Comparison of ENCODE assay signal across 15 cellular contexts in the genomic region with DNA sequence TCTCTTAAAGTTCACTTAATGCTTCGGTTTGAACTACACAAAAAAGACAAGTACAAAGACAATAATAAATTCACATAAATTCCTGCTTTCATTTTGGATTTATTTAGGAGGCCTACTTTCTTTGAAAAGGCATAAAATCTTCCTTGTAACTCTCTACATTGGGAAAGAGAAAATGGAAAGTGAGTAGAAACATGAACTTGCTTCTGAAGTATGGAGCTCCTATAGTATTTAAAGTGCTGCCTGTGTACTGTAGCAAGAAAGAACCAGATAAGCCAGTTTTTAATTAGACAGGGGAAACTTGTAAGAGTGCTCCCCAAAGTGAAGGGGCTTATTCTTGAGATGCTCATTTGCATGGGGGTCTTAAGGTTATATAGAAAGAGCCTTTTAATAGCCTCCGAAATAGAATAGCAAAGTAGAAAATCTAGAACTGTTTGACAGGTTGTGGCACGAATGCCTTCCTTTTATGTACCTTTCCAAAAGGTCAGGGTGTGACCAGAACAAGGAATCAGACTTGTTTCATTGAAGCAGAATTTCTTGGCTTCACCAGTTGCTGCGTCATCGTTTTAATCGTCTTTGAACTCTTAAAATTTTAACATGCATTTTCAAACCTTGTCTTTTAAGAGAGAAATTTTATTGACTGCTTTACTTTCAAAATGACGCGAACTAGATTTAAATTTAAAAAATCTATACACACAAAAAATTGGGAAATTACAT. TPM values are rescaled to one million over a fixed set of nuclear protein-coding genes. Genes with fewer than 3 reads are reported as not detected.
DNase-seq lines count a peak whose midpoint lies in the region; ATAC-seq, FAIRE-seq and TF ChIP-seq lines count a peak whose summit lies in the region.
"Had no signal": no experiment of that assay in that cellular context is flagged by ENCODE, and none has a peak within 500 bp of the region (broad histone marks: within the 10 kb centered on the region; RNA-seq: fewer than 3 reads in every experiment).

No MANE protein-coding gene starts in this region.

- TF ChIP-seq EP300 in A549 (IDR thresholded peaks at IDR 0.05) (no peak), K562 (IDR thresholded peaks at IDR 0.05; ENCODE audit: low read length) (no peak)

- DNase-seq in A549 (ENCODE audit: low read depth in 1 of 2, low spot score in 1 of 2) (no peak), K562 (ENCODE audit: extremely low read depth in 1 of 4, low spot score in 3 of 4) (no peak), prostate gland (ENCODE audit: low spot score) (peak; percentile 77), GM23338 (ENCODE audit: low spot score) (no peak), AG20443 (ENCODE audit: low spot score) (no peak), HUDEP-2 (lab: John Stamatoyannopoulos, UW; ENCODE audit: unreplicated experiment in 76 of 76) (no peak)
- DNase-seq in effector CD4-positive, alpha-beta T cell: no peak
- DNase-seq: Karpas-422, NCI-H1417, NCI-H1930, NCI-H510A, Peyer's patch, SHP77 treated with DMSO at 0.1 percent for 48 hours had no signal

- no peaks in the 10 kb centered on the region for H3K9me1 ChIP-seq in K562 (ENCODE audit: control insufficient read depth, insufficient read depth, low read length)

- CTCF ChIA-PET in A549 (lab: Yijun Ruan, JAX): interaction anchor here (0.8 to 1.1 kb wide), 3 partner anchors 10 to 246 kb away, joined by 3 read pairs; no protein-coding TSS in a partner anchor
- CTCF ChIA-PET in K562 (lab: Yijun Ruan, JAX; ENCODE audit: low intra/inter-chr PET ratio): no interaction called here

- FAIRE-seq in A549 (lab: Jason Lieb, UNC) (no peak), K562 (lab: Jason Lieb, UNC) (no peak)

- no peaks in the 10 kb centered on the region for H3K4me1 ChIP-seq in A549
- no peaks in the 10 kb centered on the region for H3K4me1 ChIP-seq in K562 (replicated peaks in 1 of 2; ENCODE audit: control insufficient read depth in 2 of 2, insufficient read depth in 2 of 2, low read length in 2 of 2)
- no peaks in the 10 kb centered on the region for H3K4me1 ChIP-seq in prostate gland (replicated peaks)
- no peaks in the 10 kb centered on the region for H3K4me1 ChIP-seq in GM23338 (ENCODE audit: insufficient read depth)

- no peak for TF ChIP-seq RAD21 in A549 (conservative IDR thresholded peaks at IDR 0.05 in 1 of 2, IDR thresholded peaks at IDR 0.05 in 1 of 2)
- TF ChIP-seq RAD21 in K562 (CRISPR knock-in tag; conservative IDR thresholded peaks at IDR 0.05 in 1 of 2, IDR thresholded peaks at IDR 0.05 in 1 of 2): no peak

- H3K79me2 ChIP-seq in K562 (ENCODE audit: control insufficient read depth, insufficient read depth, low read length) (peaks cover 23% of the 10 kb centered on the region; the same call in 2 of the 3 replicates), GM23338 (replicated peaks; ENCODE audit: insufficient read depth) (peaks cover 93% of the 10 kb centered on the region)

- H3K36me3 ChIP-seq in K562 (ENCODE audit: control insufficient read depth, insufficient read depth, low read length) (peaks cover 8% of the 10 kb centered on the region; the same call in 2 of the 3 replicates), prostate gland (no peaks in the 10 kb centered on the region), GM23338 (ENCODE audit: insufficient read depth) (0 out of 2 replicates have a peak, but pooled peaks cover 4% of the 10 kb centered on the region)
- H3K36me3 ChIP-seq: Peyer's patch had no signal

- in situ Hi-C loops in K562 (cut with MboI): no loop called here

- no peak overlapping the region for H3K27ac ChIP-seq in A549
- no peak overlapping the region for H3K27ac ChIP-seq in K562 (ENCODE audit: extremely low read depth, low read depth, low read length)
- peak overlapping the region; percentile 75 to 83 for H3K27ac ChIP-seq in prostate gland
- H3K27ac ChIP-seq in GM23338 (ENCODE audit: low read depth): no peak overlapping the region
- H3K27ac ChIP-seq: Peyer's patch had no signal

- no peaks in the 10 kb centered on the region for H3K27me3 ChIP-seq in K562 (ENCODE audit: control insufficient read depth in 2 of 2, insufficient read depth in 2 of 2, low read length in 2 of 2)
- H3K27me3 ChIP-seq in prostate gland (replicated peaks; ENCODE audit: insufficient read depth): no peaks in the 10 kb centered on the region
- H3K27me3 ChIP-seq in GM23338 (ENCODE audit: insufficient read depth): no peaks in the 10 kb centered on the region
- H3K27me3 ChIP-seq: Peyer's patch had no signal

- H3K4me3 ChIP-seq in A549 (no peak overlapping the region), K562 (no peak overlapping the region), prostate gland (peak overlapping the region in 1 of 2 donors; percentile 4), GM23338 (no peak overlapping the region)
- H3K4me3 ChIP-seq: Peyer's patch had no signal

- H3K9me3 ChIP-seq in A549: no peaks in the 10 kb centered on the region
- no peaks in the 10 kb centered on the region for H3K9me3 ChIP-seq in K562 (replicated peaks; ENCODE audit: control insufficient read depth, insufficient read depth, low read depth, low read length)
- H3K9me3 ChIP-seq in prostate gland: no peaks in the 10 kb centered on the region
- H3K9me3 ChIP-seq: Peyer's patch had no signal

- intact Hi-C loops in K562 (cut with micrococcal nuclease) (no loop called here), prostate gland (cut with DNase I) (no loop called here)

- H3F3A ChIP-seq in GM23338 (replicated peaks; ENCODE audit: low read depth): no peaks in the 10 kb centered on the region

- no peak for TF ChIP-seq CTCF in A549 (IDR thresholded peaks at IDR 0.05)
- no peak for TF ChIP-seq CTCF in K562 (IDR thresholded peaks at IDR 0.05 in 2 of 3, conservative IDR thresholded peaks at IDR 0.05 in 1 of 3; ENCODE audit: insufficient read depth in 2 of 3, low read depth in 1 of 3, low read length in 3 of 3)
- no peak for TF ChIP-seq CTCF in prostate gland (IDR thresholded peaks at IDR 0.05)
- TF ChIP-seq CTCF in GM23338 (conservative IDR thresholded peaks at IDR 0.05; ENCODE audit: low read depth in 2 of 2): no peak

- POLR2A ChIA-PET in A549 (lab: Yijun Ruan, JAX): interaction anchor here (0.6 kb wide), 1 partner anchor 151 kb away, joined by 4 read pairs; no protein-coding TSS in a partner anchor
- POLR2A ChIA-PET in K562 (lab: Yijun Ruan, JAX): interaction anchor here (0.6 to 1.8 kb wide), 6 partner anchors 9 to 570 kb away, joined by 3 to 5 read pairs (median 4); a partner anchor contains a TSS

- no peak overlapping the region for H3K9ac ChIP-seq in K562 (ENCODE audit: insufficient read depth in 1 of 2, low read depth in 2 of 2, low read length in 2 of 2)

- peaks cover 9% of the 10 kb centered on the region; the same call in 1 of the 3 replicates for H3K4me1 Mint-ChIP-seq in GM23338
- H3K4me1 Mint-ChIP-seq: CD14-positive monocyte had no signal

- H3K27ac Mint-ChIP-seq in GM23338: no peak overlapping the region
- H3K27ac Mint-ChIP-seq: CD14-positive monocyte had no signal

- WGBS in A549 (ENCODE audit: missing lambda C conversion rate): 78% methylated on average over 8 of the region's 8 CpGs
- WGBS in K562 (ENCODE audit: insufficient coverage, low coverage, missing lambda C conversion rate): 72% methylated on average over 8 of the region's 8 CpGs
- WGBS in prostate gland: 37% methylated on average over 8 of the region's 8 CpGs

- no TSS peak for BruUV-seq in K562 (replicated peaks; lab: Mats Ljungman, UMichigan)

- no peak overlapping the region for H3K4me3 Mint-ChIP-seq in GM23338
- H3K4me3 Mint-ChIP-seq: CD14-positive monocyte had no signal

- TF ChIP-seq POLR2A in A549 (IDR thresholded peaks at IDR 0.05; ENCODE audit: low read length) (no peak), K562 (conservative IDR thresholded peaks at IDR 0.05) (no peak), prostate gland (IDR thresholded peaks at IDR 0.05) (no peak)

- no peaks in the 10 kb centered on the region for H3K9me2 ChIP-seq in GM23338 (ENCODE audit: insufficient read depth)

- H4K20me1 ChIP-seq in K562 (replicated peaks; ENCODE audit: control insufficient read depth, insufficient read depth, low read length) (peaks cover 9% of the 10 kb centered on the region; the same call in 1 of the 2 replicates), GM23338 (replicated peaks; ENCODE audit: insufficient read depth) (peaks cover 27% of the 10 kb centered on the region; the same call in 1 of the 2 replicates)

- H2AFZ ChIP-seq in K562 (ENCODE audit: low read depth, low read length) (no peak overlapping the region), GM23338 (no peak overlapping the region)

- no peak overlapping the region for H3K4me2 ChIP-seq in A549
- H3K4me2 ChIP-seq in K562 (ENCODE audit: insufficient read depth, low read length): no peak overlapping the region
- H3K4me2 ChIP-seq in GM23338: no peak overlapping the region

- ATAC-seq in A549 (no peak), K562 (no peak), esophagus mucosa (peak; percentile 76), GM23338 (no peak)

- peaks cover 4% of the 10 kb centered on the region; the same call in 1 of the 3 replicates for H3K36me3 Mint-ChIP-seq in GM23338 (ENCODE audit: low read depth)

- no peaks in the 10 kb centered on the region; the same call in 2 of the 3 replicates for H3K9me3 Mint-ChIP-seq in GM23338

- H3K27me3 Mint-ChIP-seq in GM23338 (ENCODE audit: insufficient read depth, low read depth, poor library complexity): peaks cover 4% of the 10 kb centered on the region

RNA-seq across cellular contexts. Expression of a gene that starts 12.9 kb away (rescaled TPM):
- 6.5 and 8.1 TPM in 2 replicates for polyA plus RNA-seq in A549 (2011; rRNA removed)
- polyA plus RNA-seq in A549 (2012; cell fraction: cytosol; rRNA removed): 1.2 and 1.3 TPM in 2 replicates
- 1.5 and 1.9 TPM in 2 replicates for polyA plus RNA-seq in A549 (2012; cell fraction: nucleus; rRNA removed)
- polyA plus RNA-seq in A549 (2017; fragmentation: RNase III; extraction: RNeasy Plus Mini Kit Qiagen cat#74134 plus additional on column Dnase treatment): 2.5 to 2.8 TPM (median 2.8 TPM) in 3 replicates
- 19.2 and 24.0 TPM in 2 replicates for polyA minus RNA-seq in A549 (2011; rRNA and poly(A)+ RNA removed)
- 14.1 and 27.3 TPM in 2 replicates for total RNA-seq in K562 (2011; cell fraction: chromatin; rRNA removed; ENCODE audit: low replicate concordance)
- 7.5 and 10.0 TPM in 2 replicates for total RNA-seq in K562 (2011; cell fraction: nucleolus; rRNA removed)
- total RNA-seq in K562 (2011; cell fraction: nucleoplasm; rRNA removed): 14.9 and 22.9 TPM in 2 replicates
- total RNA-seq in K562 (2014; rRNA removed): 5.2 and 6.4 TPM in 2 replicates
- total RNA-seq in K562 (2014; rRNA removed; fragmentation: Illumina TruSeq; extraction: Trizol): 10.8 and 13.0 TPM in 2 replicates
- 9.7 and 10.3 TPM in 2 replicates for total RNA-seq in K562 (2015; rRNA removed; fragmentation: Illumina TruSeq; extraction: Trizol)
- total RNA-seq in K562 (2021): 14.2 and 15.1 TPM in 2 replicates
- 6.2 and 6.8 TPM in 2 replicates for polyA plus RNA-seq in K562 (2011; rRNA removed)
- polyA plus RNA-seq in K562 (2011; cell fraction: cytosol; rRNA removed): 2.5 and 4.0 TPM in 2 replicates
- polyA plus RNA-seq in K562 (2011; cell fraction: nucleus; rRNA removed): 5.1 and 6.8 TPM in 2 replicates
- polyA plus RNA-seq in K562 (2012): 1.7 and 2.0 TPM in 2 replicates
- polyA plus RNA-seq in K562 (2014; fragmentation: Illumina TruSeq; extraction: Trizol): 2.3 and 2.5 TPM in 2 replicates
- 1 to 10 TPM in 1 of 2 experiments, under 1 TPM in 1; 0.83 to 2.1 TPM for polyA plus RNA-seq in K562 (2014; fragmentation: Nextera tagmentation; extraction: Ambion mirVana)
- polyA plus RNA-seq in K562 (2014; rRNA removed): 3.3 and 3.5 TPM in 2 replicates
- 33.1 and 33.6 TPM in 2 replicates for polyA minus RNA-seq in K562 (2011; rRNA and poly(A)+ RNA removed)
- polyA minus RNA-seq in K562 (2011; cell fraction: cytosol; rRNA and poly(A)+ RNA removed): 12.4 and 18.1 TPM in 2 replicates
- polyA minus RNA-seq in K562 (2011; cell fraction: nucleus; rRNA and poly(A)+ RNA removed): 8.2 and 16.6 TPM in 2 replicates
- 19.9 TPM for total RNA-seq in esophagus mucosa
- total RNA-seq in prostate gland: 10 to 100 TPM in 1 of 2 donors, 1 to 10 TPM in 1; 8.2 to 10.1 TPM
- 28.5 and 29.4 TPM in 2 replicates for total RNA-seq in GM23338 (2014; rRNA removed; shearing (Covaris generic))
- 7.5 and 8.1 TPM in 2 replicates for polyA plus RNA-seq in GM23338 (2016; fragmentation: Nextera tagmentation; extraction: Ambion mirVana)

Comparison
In these comparisons a context has a peak if more than half of its experiments do, and no peak if none do; other contexts are left out.
1. H3K27ac ChIP-seq: peak in prostate gland (2 of 2); none in A549 (0 of 2), K562 (single experiment) and GM23338 (single experiment).